ENCODE assay signal across 8 cellular contexts in the genomic region with DNA sequence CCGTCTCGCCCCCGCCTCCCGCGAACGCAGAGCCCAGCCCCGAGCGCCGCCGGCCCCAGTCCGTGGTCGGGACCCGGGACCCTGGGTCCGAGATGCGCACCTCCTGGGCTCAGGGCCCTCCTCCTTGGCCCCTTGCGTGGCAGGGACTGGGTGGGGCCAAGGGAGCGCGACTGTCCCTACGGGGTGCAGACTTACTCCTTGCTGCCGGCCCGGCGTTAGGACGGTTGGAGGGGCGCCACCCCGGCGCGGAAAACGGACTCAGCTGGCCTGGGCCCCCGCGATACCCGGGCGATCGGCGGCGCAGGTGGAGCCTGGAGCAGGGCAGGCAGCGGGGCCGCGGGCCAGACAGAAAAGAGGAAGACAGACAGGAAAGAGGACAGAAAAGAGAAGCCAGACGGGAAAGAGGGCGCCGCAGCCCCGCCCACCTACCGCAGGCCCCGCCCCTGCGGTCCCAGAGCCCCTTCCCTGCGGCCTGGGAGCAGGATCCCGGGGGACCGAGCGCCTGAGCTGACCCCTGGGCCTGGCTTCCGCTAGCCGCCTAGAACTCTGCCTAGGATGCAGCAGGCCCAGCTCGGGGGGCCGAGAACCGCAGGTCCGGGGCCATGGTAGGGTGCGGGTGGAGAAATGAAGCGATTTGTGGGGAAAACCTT. TPM values are rescaled to one million over a fixed set of nuclear protein-coding genes. Genes with fewer than 3 reads are reported as not detected.
DNase-seq lines count a peak whose midpoint lies in the region; ATAC-seq and TF ChIP-seq lines count a peak whose summit lies in the region.

A gene (minus strand): TSS at position 356 of the 650 bp plus-strand sequence. CDS start 1,502 bp downstream, outside the sequence.

- H3K4me1 ChIP-seq in MM.1S (ENCODE audit: low read length) (no peaks in the 10 kb centered on the region), neuronal stem cell (ENCODE audit: control insufficient read depth in 2 of 2, insufficient read depth in 1 of 2, low read depth in 1 of 2, low read length in 2 of 2) (peaks cover 4 to 9% of the 10 kb centered on the region in 2 donors)

- ATAC-seq in activated CD4-positive, CD25-positive, alpha-beta regulatory T cell treated with anti-CD3 and anti-CD28 coated beads, Interleukin-2, amount 50 U/mL, for 24 hours: peak; percentile 47 to 64
- peak; percentile 78 for ATAC-seq in activated T-helper 17 cell treated with anti-CD3 and anti-CD28 coated beads, Interleukin-2, amount 50 U/mL, for 72 hours (replicated peaks)
- ATAC-seq in HG02610 (IDR thresholded peaks at IDR 0.05; ENCODE audit: unreplicated experiment): no peak

- H3K79me2 ChIP-seq in MM.1S (ENCODE audit: low read length): no peaks in the 10 kb centered on the region

- H4K8ac ChIP-seq in neuronal stem cell (ENCODE audit: low read depth, low read length): no peak within 1 kb of the TSS

- H2BK15ac ChIP-seq in neuronal stem cell (ENCODE audit: low read length): peak within 1 kb of the TSS; percentile 91

- H3K9ac ChIP-seq in MM.1S (ENCODE audit: low read length) (no peak within 1 kb of the TSS), neuronal stem cell (ENCODE audit: low read depth, low read length, poor library complexity) (peak within 1 kb of the TSS; percentile 92)

- DNase-seq in activated CD4-positive, CD25-positive, alpha-beta regulatory T cell (lab: John Stamatoyannopoulos, UW): no peak
- no peak for DNase-seq in MM.1S
- DNase-seq in glomerular visceral epithelial cell (ENCODE audit: extremely low spot score): peak; percentile 13
- DNase-seq in neuronal stem cell (ENCODE audit: low spot score): no peak
- DNase-seq in LoVo (ENCODE audit: low spot score): no peak

- H3K23ac ChIP-seq in neuronal stem cell (ENCODE audit: low read depth, low read length, poor library complexity): peak within 1 kb of the TSS; percentile 99

- H2BK5ac ChIP-seq in neuronal stem cell (ENCODE audit: low read length): peak within 1 kb of the TSS; percentile 67

- H2BK120ac ChIP-seq in neuronal stem cell (ENCODE audit: low read depth, low read length): peak within 1 kb of the TSS; percentile 49

- no peaks in the 10 kb centered on the region for H3K9me3 ChIP-seq in MM.1S (replicated peaks; ENCODE audit: insufficient read depth, low read length)
- no peaks in the 10 kb centered on the region for H3K9me3 ChIP-seq in neuronal stem cell (replicated peaks in 1 of 2; ENCODE audit: control insufficient read depth in 2 of 2, insufficient read depth in 1 of 2, low read depth in 1 of 2, low read length in 2 of 2)

- no peaks in the 10 kb centered on the region for H3K36me3 Mint-ChIP-seq in activated T-helper 17 cell treated with anti-CD3 and anti-CD28 coated beads, Interleukin-2, amount 50 U/mL, for 72 hours (ENCODE audit: low read depth)

- no peaks in the 10 kb centered on the region for H3F3A ChIP-seq in MM.1S (ENCODE audit: insufficient read depth, low read length)

- H3K9me2 ChIP-seq in MM.1S (replicated peaks; ENCODE audit: insufficient read depth, low read length): no peaks in the 10 kb centered on the region

- H2BK12ac ChIP-seq in neuronal stem cell (ENCODE audit: low read length): no peak within 1 kb of the TSS

- H2AFZ ChIP-seq in MM.1S (ENCODE audit: low read length): no peak within 1 kb of the TSS
- peak within 1 kb of the TSS; percentile 99 for H2AFZ ChIP-seq in neuronal stem cell (ENCODE audit: low read length)

- H3K4me3 ChIP-seq in MM.1S (ENCODE audit: low read length) (no peak within 1 kb of the TSS), neuronal stem cell (ENCODE audit: low read length in 2 of 2) (peak within 1 kb of the TSS; percentile 40 to 85)

- no CpG with 5 or more reads among the region's 57 CpGs for WGBS in neuronal stem cell (ENCODE audit: extremely low coverage in 2 of 2, insufficient read length in 2 of 2, insufficient replicate concordance in 1 of 2), 2 donors

- no peak within 1 kb of the TSS for H3K27ac ChIP-seq in MM.1S (ENCODE audit: low read length)
- H3K27ac ChIP-seq in neuronal stem cell (replicated peaks; ENCODE audit: low read length): no peak within 1 kb of the TSS

- no peaks in the 10 kb centered on the region for H3K36me3 ChIP-seq in MM.1S (replicated peaks; ENCODE audit: insufficient read depth, low read length)
- no peaks in the 10 kb centered on the region for H3K36me3 ChIP-seq in neuronal stem cell (replicated peaks in 1 of 2; ENCODE audit: control insufficient read depth in 2 of 2, insufficient read depth in 2 of 2, low read length in 2 of 2)

- H3K18ac ChIP-seq in neuronal stem cell (ENCODE audit: low read length): peak within 1 kb of the TSS; percentile 96

- peak within 1 kb of the TSS; percentile 88 for H2AK5ac ChIP-seq in neuronal stem cell (ENCODE audit: low read depth, low read length)

- no peak within 1 kb of the TSS for H3K27ac Mint-ChIP-seq in activated T-helper 17 cell treated with anti-CD3 and anti-CD28 coated beads, Interleukin-2, amount 50 U/mL, for 72 hours

- peaks cover 1% of the 10 kb centered on the region for H3K79me1 ChIP-seq in neuronal stem cell (ENCODE audit: low read depth, low read length)

- peaks cover 9% of the 10 kb centered on the region for H3K4me1 Mint-ChIP-seq in activated T-helper 17 cell treated with anti-CD3 and anti-CD28 coated beads, Interleukin-2, amount 50 U/mL, for 72 hours

- H4K91ac ChIP-seq in neuronal stem cell (ENCODE audit: low read depth, low read length, poor library complexity): no peak within 1 kb of the TSS

- peak within 1 kb of the TSS; percentile 60 for H3K4me3 Mint-ChIP-seq in activated T-helper 17 cell treated with anti-CD3 and anti-CD28 coated beads, Interleukin-2, amount 50 U/mL, for 72 hours

- peak within 1 kb of the TSS; percentile 94 for H3K4ac ChIP-seq in neuronal stem cell (ENCODE audit: low read length)

- H3K9me3 Mint-ChIP-seq in activated T-helper 17 cell treated with anti-CD3 and anti-CD28 coated beads, Interleukin-2, amount 50 U/mL, for 72 hours: no peaks in the 10 kb centered on the region

- no peaks in the 10 kb centered on the region for H3K27me3 Mint-ChIP-seq in activated T-helper 17 cell treated with anti-CD3 and anti-CD28 coated beads, Interleukin-2, amount 50 U/mL, for 72 hours

- TF ChIP-seq CTCF in MM.1S (IDR thresholded peaks at IDR 0.05; ENCODE audit: low read length): no peak

- H3K27me3 ChIP-seq in MM.1S (replicated peaks; ENCODE audit: insufficient read depth, low read length): peaks cover 89% of the 10 kb centered on the region
- peaks cover 0 to 58% (median 23%) of the 10 kb centered on the region in 3 experiments for H3K27me3 ChIP-seq in neuronal stem cell (ENCODE audit: control insufficient read depth in 3 of 3, insufficient read depth in 3 of 3, low read depth in 1 of 3, low read length in 3 of 3)

- H3K14ac ChIP-seq in neuronal stem cell (ENCODE audit: low read length): no peak within 1 kb of the TSS

- no peaks in the 10 kb centered on the region for H4K20me1 ChIP-seq in MM.1S (ENCODE audit: insufficient read depth, low read length)

- H3K4me2 ChIP-seq in MM.1S (ENCODE audit: low read depth, low read length) (peak within 1 kb of the TSS; percentile 13; the same call in 1 of the 2 replicates), neuronal stem cell (ENCODE audit: insufficient read depth, low read length, poor library complexity, severe bottlenecking) (peak within 1 kb of the TSS; percentile 90)

RNA-seq across cellular contexts. Expression of the gene that starts here (rescaled TPM):
- 1 to 10 TPM; 2.8 to 7.2 TPM for total RNA-seq in activated T-helper 17 cell treated with anti-CD3 and anti-CD28 coated beads, Interleukin-2, amount 50 U/mL, for 72 hours
- polyA plus RNA-seq in neuronal stem cell (2013, experiment 1 of 2): 2.2 TPM
- 1.8 TPM for polyA plus RNA-seq in neuronal stem cell (2013, experiment 2 of 2)
